Comparison of ENCODE assay signal across 12 cellular contexts in the genomic region with DNA sequence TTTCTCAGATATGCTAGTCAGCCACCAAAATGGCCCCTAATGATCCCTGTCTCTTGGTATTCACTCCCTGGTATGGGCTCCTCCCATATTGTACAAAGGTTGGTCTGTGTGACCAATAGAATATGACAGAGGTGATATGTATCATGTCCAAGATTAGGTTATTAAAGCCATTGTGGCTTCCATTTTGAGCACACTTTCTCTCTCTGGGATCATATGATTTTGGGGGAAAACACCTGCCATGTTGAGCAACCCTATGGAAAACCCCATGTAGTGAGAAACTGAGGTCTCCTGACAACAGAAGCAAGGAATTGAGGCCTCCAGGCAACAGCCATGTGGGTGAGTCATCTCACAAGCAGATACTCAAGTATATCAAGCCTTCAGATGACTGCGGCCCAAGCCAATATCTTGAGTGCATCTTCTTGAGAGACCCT. TPM values are rescaled to one million over a fixed set of nuclear protein-coding genes. Genes with fewer than 3 reads are reported as not detected.
DNase-seq lines count a peak whose midpoint lies in the region; ATAC-seq and TF ChIP-seq lines count a peak whose summit lies in the region.
"Had no signal": no experiment of that assay in that cellular context is flagged by ENCODE, and none has a peak within 500 bp of the region (broad histone marks: within the 10 kb centered on the region; RNA-seq: fewer than 3 reads in every experiment).

No MANE protein-coding gene starts in this region.

- H3K4me3 ChIP-seq in HAP-1: no peak overlapping the region
- H3K4me3 ChIP-seq: SJSA1, vagina had no signal

- H3K4me1 ChIP-seq in HAP-1: no peaks in the 10 kb centered on the region
- H3K4me1 ChIP-seq: SJSA1, vagina had no signal

- no peak for TF ChIP-seq CTCF in nephron progenitor cell (IDR thresholded peaks at IDR 0.05)

- H3K9me3 ChIP-seq in HAP-1: no peaks in the 10 kb centered on the region
- H3K9me3 ChIP-seq: SJSA1, vagina had no signal

- peaks cover 35% of the 10 kb centered on the region for H3K4me1 Mint-ChIP-seq in activated T-helper 1 cell treated with anti-CD3 and anti-CD28 coated beads, Interleukin-12 subunit alpha, Interleukin-12 subunit beta, Interleukin-2, Interleukin-4 antibody, amounts not matched to agents 30 ng/mL and 10 ng/mL and 1 ng/mL, durations not matched to agents 14 hours and 24 hours and 36 hours (ENCODE audit: low read depth)
- peaks cover 13% of the 10 kb centered on the region for H3K4me1 Mint-ChIP-seq in nephron progenitor cell

- no peak overlapping the region for H3K4me3 Mint-ChIP-seq in activated T-helper 1 cell treated with anti-CD3 and anti-CD28 coated beads, Interleukin-12 subunit alpha, Interleukin-12 subunit beta, Interleukin-2, Interleukin-4 antibody, amounts not matched to agents 30 ng/mL and 10 ng/mL and 1 ng/mL, durations not matched to agents 14 hours and 24 hours and 36 hours
- H3K4me3 Mint-ChIP-seq in nephron progenitor cell: no peak overlapping the region

- H3K9me3 Mint-ChIP-seq in activated T-helper 1 cell treated with anti-CD3 and anti-CD28 coated beads, Interleukin-12 subunit alpha, Interleukin-12 subunit beta, Interleukin-2, Interleukin-4 antibody, amounts not matched to agents 30 ng/mL and 10 ng/mL and 1 ng/mL, durations not matched to agents 14 hours and 24 hours and 36 hours: no peaks in the 10 kb centered on the region
- H3K9me3 Mint-ChIP-seq in nephron progenitor cell: no peaks in the 10 kb centered on the region

- ATAC-seq in HG02678 (IDR thresholded peaks at IDR 0.05; ENCODE audit: unreplicated experiment) (peak; percentile 46), HG03469 (IDR thresholded peaks at IDR 0.05; ENCODE audit: unreplicated experiment) (no peak)

- peak; percentile 22 for DNase-seq in activated T-cell treated with anti-CD3 and anti-CD28 coated beads for 48 hours (ENCODE audit: low read depth)
- no peak for DNase-seq in activated T-cell treated with anti-CD3 and anti-CD28 coated beads for 4 hours
- DNase-seq in activated T-helper 1 cell treated with anti-CD3 and anti-CD28 coated beads, Interleukin-12 subunit alpha, Interleukin-12 subunit beta, Interleukin-2, Interleukin-4 antibody, amounts not matched to agents 30 ng/mL and 10 ng/mL and 1 ng/mL, durations not matched to agents 14 hours and 24 hours and 36 hours (ENCODE audit: low spot score): peak; percentile 18
- peak; percentile 48 for DNase-seq in stimulated activated CD8-positive, alpha-beta memory T cell treated with anti-CD3 and anti-CD28 coated beads, Interleukin-4, amount 100 ng/mL, for 48 hours
- no peak for DNase-seq in nephron progenitor cell
- DNase-seq in HAP-1 (ENCODE audit: low spot score in 2 of 2): no peak
- DNase-seq: effector memory CD4-positive, alpha-beta T cell; NCI-H187 treated with DMSO at 0.1 percent for 48 hours had no signal

- H3K36me3 Mint-ChIP-seq in activated T-helper 1 cell treated with anti-CD3 and anti-CD28 coated beads, Interleukin-12 subunit alpha, Interleukin-12 subunit beta, Interleukin-2, Interleukin-4 antibody, amounts not matched to agents 30 ng/mL and 10 ng/mL and 1 ng/mL, durations not matched to agents 14 hours and 24 hours and 36 hours (ENCODE audit: low read depth): peaks cover 2% of the 10 kb centered on the region
- no peaks in the 10 kb centered on the region for H3K36me3 Mint-ChIP-seq in nephron progenitor cell (ENCODE audit: low read depth)

- peaks cover 10% of the 10 kb centered on the region for H3K27me3 ChIP-seq in HAP-1 (ENCODE audit: low read depth)
- H3K27me3 ChIP-seq: vagina had no signal

- peak overlapping the region; percentile 0 for H3K27ac Mint-ChIP-seq in activated T-helper 1 cell treated with anti-CD3 and anti-CD28 coated beads, Interleukin-12 subunit alpha, Interleukin-12 subunit beta, Interleukin-2, Interleukin-4 antibody, amounts not matched to agents 30 ng/mL and 10 ng/mL and 1 ng/mL, durations not matched to agents 14 hours and 24 hours and 36 hours
- no peak overlapping the region for H3K27ac Mint-ChIP-seq in nephron progenitor cell

- in situ Hi-C loops in HAP-1 (cut with MboI; ENCODE audit: low sequenced_read_pairs): no loop called here

- intact Hi-C loops in activated T-helper 1 cell treated with anti-CD3 and anti-CD28 coated beads, Interleukin-12 subunit alpha, Interleukin-12 subunit beta, Interleukin-2, Interleukin-4 antibody, amounts not matched to agents 30 ng/mL and 10 ng/mL and 1 ng/mL, durations not matched to agents 14 hours and 24 hours and 36 hours (cut with micrococcal nuclease): no loop called here

- no peaks in the 10 kb centered on the region for H3K36me3 ChIP-seq in HAP-1 (replicated peaks)
- H3K36me3 ChIP-seq: SJSA1, vagina had no signal

- peaks cover 7% of the 10 kb centered on the region for H3K27me3 Mint-ChIP-seq in activated T-helper 1 cell treated with anti-CD3 and anti-CD28 coated beads, Interleukin-12 subunit alpha, Interleukin-12 subunit beta, Interleukin-2, Interleukin-4 antibody, amounts not matched to agents 30 ng/mL and 10 ng/mL and 1 ng/mL, durations not matched to agents 14 hours and 24 hours and 36 hours (ENCODE audit: insufficient read depth)
- H3K27me3 Mint-ChIP-seq in nephron progenitor cell (ENCODE audit: low read depth, poor library complexity): peaks cover 36% of the 10 kb centered on the region

RNA-seq across cellular contexts. Expression of gene ZNF318, which starts 7.1 kb away (rescaled TPM):
- 9.1 and 9.7 TPM in 2 replicates for total RNA-seq in activated T-helper 1 cell treated with anti-CD3 and anti-CD28 coated beads, Interleukin-12 subunit alpha, Interleukin-12 subunit beta, Interleukin-2, Interleukin-4 antibody, amounts not matched to agents 30 ng/mL and 10 ng/mL and 1 ng/mL, durations not matched to agents 14 hours and 24 hours and 36 hours

RNA-seq across cellular contexts. Expression of gene ABCC10, which starts 50.8 kb away (rescaled TPM):
- total RNA-seq in activated T-helper 1 cell treated with anti-CD3 and anti-CD28 coated beads, Interleukin-12 subunit alpha, Interleukin-12 subunit beta, Interleukin-2, Interleukin-4 antibody, amounts not matched to agents 30 ng/mL and 10 ng/mL and 1 ng/mL, durations not matched to agents 14 hours and 24 hours and 36 hours: 40.5 and 43.6 TPM in 2 replicates

Comparison
In these comparisons a context has a peak if more than half of its experiments do, and no peak if none do; other contexts are left out.
1. DNase-seq: peak in activated T-cell treated with anti-CD3 and anti-CD28 coated beads for 48 hours (single experiment), activated T-helper 1 cell treated with anti-CD3 and anti-CD28 coated beads, Interleukin-12 subunit alpha, Interleukin-12 subunit beta, Interleukin-2, Interleukin-4 antibody, amounts not matched to agents 30 ng/mL and 10 ng/mL and 1 ng/mL, durations not matched to agents 14 hours and 24 hours and 36 hours (single experiment) and stimulated activated CD8-positive, alpha-beta memory T cell treated with anti-CD3 and anti-CD28 coated beads, Interleukin-4, amount 100 ng/mL, for 48 hours (single experiment); none in activated T-cell treated with anti-CD3 and anti-CD28 coated beads for 4 hours (single experiment), nephron progenitor cell (single experiment) and HAP-1 (0 of 2).